Comparison of ENCODE assay signal across 14 cellular contexts in genomic region chr2:137912358-137912757, GRCh38. TPM values are rescaled to one million over a fixed set of nuclear protein-coding genes. Genes with fewer than 3 reads are reported as not detected.
DNase-seq lines count a peak whose midpoint lies in the region; ATAC-seq and TF ChIP-seq lines count a peak whose summit lies in the region.
"Had no signal": no experiment of that assay in that cellular context is flagged by ENCODE, and none has a peak within 500 bp of the region (broad histone marks: within the 10 kb centered on the region; RNA-seq: fewer than 3 reads in every experiment).

No MANE protein-coding gene starts in this region.

- ATAC-seq in GM18868 (IDR thresholded peaks at IDR 0.05; ENCODE audit: unreplicated experiment) (peak; percentile 55), HG02852 (IDR thresholded peaks at IDR 0.05; ENCODE audit: unreplicated experiment) (peak; percentile 71), HG03469 (IDR thresholded peaks at IDR 0.05; ENCODE audit: unreplicated experiment) (no peak)
- ATAC-seq: SK-N-SH treated with all-trans-retinoic acid at 6 μM for 48 hours had no signal

- TF ChIP-seq POLR2A in thyroid gland (IDR thresholded peaks at IDR 0.05), result no peak

- H4K12ac ChIP-seq in trophoblast cell (ENCODE audit: low read depth, low read length), result no peak overlapping the region

- no peak overlapping the region for H3K4me2 ChIP-seq in trophoblast cell (ENCODE audit: low read length)

- no peak overlapping the region for H2AK5ac ChIP-seq in trophoblast cell (ENCODE audit: low read length)

- H2BK120ac ChIP-seq in trophoblast cell (ENCODE audit: insufficient read depth, low read length, poor library complexity), result peak overlapping the region; percentile 3

- H3K4me1 ChIP-seq in adipocyte (ENCODE audit: control insufficient read depth, insufficient read depth, low read length) (peaks cover 3% of the 10 kb centered on the region), trophoblast cell (ENCODE audit: control insufficient read depth in 1 of 2, insufficient read depth in 2 of 2, low read length in 2 of 2) (no peaks in the 10 kb centered on the region), thyroid gland (no peaks in the 10 kb centered on the region)
- H3K4me1 ChIP-seq: BE2C had no signal

- no peak overlapping the region for H2BK12ac ChIP-seq in trophoblast cell (ENCODE audit: low read length)

- no peak for TF ChIP-seq CTCF in thyroid gland (IDR thresholded peaks at IDR 0.05)

- no peak overlapping the region for H3K4ac ChIP-seq in trophoblast cell (ENCODE audit: low read depth, low read length)

- no peak overlapping the region for H3K23ac ChIP-seq in trophoblast cell (ENCODE audit: low read length)

- H4K91ac ChIP-seq in trophoblast cell (ENCODE audit: low read depth, low read length), result no peak overlapping the region

- WGBS in trophoblast cell (ENCODE audit: extremely low coverage, insufficient coverage, insufficient read length), result no CpG with 5 or more reads among the region's 2 CpGs
- WGBS in thyroid gland, 2 donors, result 83 to 89% methylated on average over 2 of the region's 2 CpGs

- H3K4me3 ChIP-seq in adipocyte (ENCODE audit: low read length) (no peak overlapping the region), trophoblast cell (ENCODE audit: low read depth, low read length) (no peak overlapping the region), thyroid gland (replicated peaks in 1 of 3) (no peak overlapping the region)

- H3K79me1 ChIP-seq in trophoblast cell (ENCODE audit: low read length), result peaks cover 10% of the 10 kb centered on the region

- H3K36me3 ChIP-seq in adipocyte (ENCODE audit: control insufficient read depth, insufficient read depth, low read length, severe bottlenecking) (no peaks in the 10 kb centered on the region), trophoblast cell (ENCODE audit: control insufficient read depth in 1 of 2, insufficient read depth in 2 of 2, low read length in 2 of 2) (no peaks in the 10 kb centered on the region), thyroid gland (no peaks in the 10 kb centered on the region)
- H3K36me3 ChIP-seq: BE2C had no signal

- H2BK5ac ChIP-seq in trophoblast cell (ENCODE audit: low read depth, low read length, poor library complexity), result no peak overlapping the region

- no peaks in the 10 kb centered on the region for H3K79me2 ChIP-seq in trophoblast cell (ENCODE audit: control insufficient read depth, insufficient read depth, low read length, poor library complexity)

- intact Hi-C loops in thyroid gland (cut with DNase I), result loop anchor here (5.0 to 10.0 kb wide), 2 partner anchors 872 to 915 kb away; partner anchors contain the start of gene NXPH2

- H4K8ac ChIP-seq in trophoblast cell (ENCODE audit: low read depth, low read length), result no peak overlapping the region

- DNase-seq in adipocyte (ENCODE audit: low read depth), result peak; percentile 7
- DNase-seq in trophoblast cell, result no peak
- DNase-seq in kidney tubule cell (ENCODE audit: low spot score), result no peak
- DNase-seq in thyroid gland, result no peak
- no peak for DNase-seq in activated T-cell treated with anti-CD3 and anti-CD28 coated beads, Interleukin-2, amount 50 U/mL, for 48 hours
- DNase-seq: BE2C; CD4-positive, alpha-beta memory T cell; Karpas-422; NCI-H1930; NCI-H526 had no signal

- H3K9me3 ChIP-seq in adipocyte (ENCODE audit: control insufficient read depth, low read length) (no peaks in the 10 kb centered on the region), trophoblast cell (ENCODE audit: insufficient read depth, low read depth, low read length) (no peaks in the 10 kb centered on the region), thyroid gland (no peaks in the 10 kb centered on the region)
- H3K9me3 ChIP-seq: BE2C had no signal

- H3K27me3 ChIP-seq in adipocyte (replicated peaks; ENCODE audit: control insufficient read depth, insufficient read depth, low read length), result no peaks in the 10 kb centered on the region
- no peaks in the 10 kb centered on the region for H3K27me3 ChIP-seq in trophoblast cell (ENCODE audit: insufficient read depth, low read length)
- no peaks in the 10 kb centered on the region for H3K27me3 ChIP-seq in thyroid gland
- H3K27me3 ChIP-seq: BE2C had no signal

- no peak overlapping the region for H3K18ac ChIP-seq in trophoblast cell (ENCODE audit: low read length)

- H3K27ac ChIP-seq in trophoblast cell (ENCODE audit: low read depth, low read length), result no peak overlapping the region
- H3K27ac ChIP-seq in thyroid gland, result no peak overlapping the region

- no peak overlapping the region for H3K14ac ChIP-seq in trophoblast cell (ENCODE audit: low read length)

- H2AFZ ChIP-seq in trophoblast cell (ENCODE audit: insufficient read depth, low read length, poor library complexity), result no peak overlapping the region

- H3K9ac ChIP-seq in adipocyte (ENCODE audit: low read length), result no peak overlapping the region
- H3K9ac ChIP-seq in trophoblast cell (ENCODE audit: low read length), result no peak overlapping the region

RNA-seq across cellular contexts. Expression of gene HNMT, which starts 51.9 kb away (rescaled TPM):
- polyA plus RNA-seq in trophoblast cell (2013), result 43.2 and 52.0 TPM in 2 replicates
- 10 to 100 TPM; 14.4 to 48.8 (median 22.3) TPM for total RNA-seq in thyroid gland
- polyA plus RNA-seq: CD4-positive, alpha-beta memory T cell had no signal
